ENCODE assay signal across 18 cellular contexts in the genomic region with DNA sequence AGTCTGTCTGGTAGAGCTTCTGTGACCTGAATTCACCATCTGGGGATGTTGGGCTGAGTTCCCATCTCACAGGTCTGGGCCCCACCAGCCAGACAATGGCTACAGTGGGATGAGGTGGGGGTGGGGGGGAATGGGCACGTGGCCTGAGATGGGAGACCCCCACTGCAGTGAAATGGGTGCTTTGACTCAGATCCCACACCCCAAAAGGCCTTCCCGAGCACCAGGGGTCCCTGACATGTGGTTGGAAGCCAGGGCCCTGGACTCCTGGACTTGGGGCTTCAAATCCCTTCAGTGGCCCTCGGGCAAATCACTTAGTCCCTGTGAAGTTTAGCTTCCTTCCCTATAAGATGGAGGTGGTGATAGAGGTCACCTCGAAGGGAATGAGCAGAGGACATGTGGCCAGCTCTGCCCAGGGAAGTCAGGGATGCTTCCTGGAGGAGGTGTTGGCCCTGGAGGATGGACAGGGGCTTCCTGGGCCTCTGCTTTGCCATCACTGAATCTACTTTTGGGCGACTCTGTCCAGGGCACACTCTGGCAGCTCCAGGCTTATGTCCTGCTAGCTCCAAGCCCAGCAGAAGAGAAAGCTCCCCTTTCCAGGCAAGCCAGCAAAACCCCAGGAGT.
A peak's percentile ranks its signal among the peaks of the same experiment; 100 is the strongest.
DNase-seq lines count a peak whose midpoint lies in the region; ATAC-seq and TF ChIP-seq lines count a peak whose summit lies in the region.
"Had no signal": no experiment of that assay in that cellular context is flagged by ENCODE, and none has a peak within 500 bp of the region (broad histone marks: within the 10 kb centered on the region; RNA-seq: fewer than 3 reads in every experiment).

No MANE protein-coding gene starts in this region.

- H3K36me3 Mint-ChIP-seq in glutamatergic neuron (ENCODE audit: unreplicated experiment) = peaks cover 25% of the 10 kb centered on the region

- H3K27ac ChIP-seq in BLaER1 (peak overlapping the region; percentile 40; the same call in 1 of the 2 replicates), spleen (no peak overlapping the region)
- H3K27ac ChIP-seq: HL-60 had no signal

- H3K9me3 ChIP-seq in BLaER1 = peaks cover 14% of the 10 kb centered on the region
- H3K9me3 ChIP-seq in spleen = peaks cover 0 to 14% (median 10%) of the 10 kb centered on the region in 8 donors
- H3K9me3 ChIP-seq: Caco-2 had no signal

- H3K27me3 ChIP-seq in BLaER1 = no peaks in the 10 kb centered on the region
- no peaks in the 10 kb centered on the region for H3K27me3 ChIP-seq in spleen (replicated peaks in 1 of 7)

- intact Hi-C loops in spleen (cut with DNase I; ENCODE audit: low total_unique reads) = no loop called here

- no peak for TF ChIP-seq POLR2A in spleen (IDR thresholded peaks at IDR 0.05)

- H3K36me3 ChIP-seq in BLaER1 (peaks cover 36% of the 10 kb centered on the region), spleen (peaks cover 0 to 100% (median 56%) of the 10 kb centered on the region in 6 donors)

- H3K9ac ChIP-seq in BLaER1 = no peak overlapping the region

- peaks cover 7% of the 10 kb centered on the region for H3K27me3 Mint-ChIP-seq in glutamatergic neuron (ENCODE audit: unreplicated experiment)
- H3K27me3 Mint-ChIP-seq: CD4-positive, CD25-positive, alpha-beta regulatory T cell; CD8-positive, alpha-beta memory T cell had no signal

- H4K20me1 ChIP-seq in BLaER1 = no peaks in the 10 kb centered on the region

- WGBS in spleen, 5 donors = 67 to 95% (median 90%) methylated on average over 1 to 5 of the region's 5 CpGs

- peak overlapping the region; percentile 61 for H3K4me3 Mint-ChIP-seq in glutamatergic neuron (ENCODE audit: unreplicated experiment)
- H3K4me3 Mint-ChIP-seq: CD4-positive, CD25-positive, alpha-beta regulatory T cell; CD8-positive, alpha-beta memory T cell; HFFc6 had no signal

- H3K4me2 ChIP-seq in BLaER1 = peak overlapping the region; percentile 41

- H3K4me1 ChIP-seq in BLaER1 (peaks cover 65% of the 10 kb centered on the region), spleen (no peaks in the 10 kb centered on the region)
- H3K4me1 ChIP-seq: Caco-2 had no signal

- H3K4me3 ChIP-seq in BLaER1 = no peak overlapping the region
- no peak overlapping the region for H3K4me3 ChIP-seq in spleen

- peak overlapping the region; percentile 52 for H3K27ac Mint-ChIP-seq in glutamatergic neuron (ENCODE audit: unreplicated experiment)

- ATAC-seq in GM21381 (IDR thresholded peaks at IDR 0.05; ENCODE audit: unreplicated experiment) = no peak
- ATAC-seq: HCT116 had no signal

- TF ChIP-seq CTCF in glutamatergic neuron (IDR thresholded peaks at IDR 0.05; ENCODE audit: partially characterized antibody, unreplicated experiment) (no peak), spleen (IDR thresholded peaks at IDR 0.05 in 8 of 11, conservative IDR thresholded peaks at IDR 0.05 in 3 of 11) (no peak)

- H3K9me3 Mint-ChIP-seq in glutamatergic neuron (ENCODE audit: unreplicated experiment) = peaks cover 10% of the 10 kb centered on the region
- H3K9me3 Mint-ChIP-seq: CD4-positive, CD25-positive, alpha-beta regulatory T cell; CD8-positive, alpha-beta memory T cell had no signal

- DNase-seq in NCI-H1694 (lab: John Stamatoyannopoulos, UW) = peak; percentile 11
- DNase-seq in glutamatergic neuron = no peak
- DNase-seq in spleen = peak; percentile 37
- no peak for DNase-seq in anterior cingulate cortex (lab: John Stamatoyannopoulos, UW)
- no peak for DNase-seq in KG1 (lab: John Stamatoyannopoulos, UW)
- DNase-seq: 8988T; Caco-2; CD4-positive, CD25-positive, alpha-beta regulatory T cell; CD8-positive, alpha-beta memory T cell; DMS79 treated with DMSO at 0.1 percent for 48 hours; GF-D8; GOT3; H7; HFFc6 had no signal

- H3K4me1 Mint-ChIP-seq in glutamatergic neuron (ENCODE audit: low read depth, unreplicated experiment) = peaks cover 20% of the 10 kb centered on the region
- H3K4me1 Mint-ChIP-seq: CD4-positive, CD25-positive, alpha-beta regulatory T cell; CD8-positive, alpha-beta memory T cell had no signal

Comparison
In these comparisons a context has a peak if more than half of its experiments do, and no peak if none do; other contexts are left out.
1. DNase-seq: peak in NCI-H1694 (single experiment) and spleen (single experiment); none in glutamatergic neuron (single experiment), anterior cingulate cortex (0 of 58) and KG1 (single experiment).